In genomic region chr2:101205521-101205998, GRCh38 we compare ENCODE assay signal across 1 cellular context.
TF ChIP-seq lines count a peak whose summit lies in the region.

No MANE protein-coding gene starts in this region.

TF ChIP-seq in HepG2, 621 proteins besides CTCF, POLR2A, EP300 and RAD21 (continued from another document and continues in another):
- TF ChIP-seq AFF4 (CRISPR knock-in tag; IDR thresholded peaks at IDR 0.05) (no peak), RARG (CRISPR knock-in tag; IDR thresholded peaks at IDR 0.05; ENCODE audit: low read depth) (no peak), ZNF263 (CRISPR knock-in tag; IDR thresholded peaks at IDR 0.05) (no peak), ZNF607 (CRISPR knock-in tag; IDR thresholded peaks at IDR 0.05; ENCODE audit: borderline replicate concordance) (no peak), PATZ1 (CRISPR knock-in tag; IDR thresholded peaks at IDR 0.05) (no peak), E2F5 (CRISPR knock-in tag; conservative IDR thresholded peaks at IDR 0.05) (no peak), ZNF687 (CRISPR knock-in tag; IDR thresholded peaks at IDR 0.05) (peak; percentile 65), CENPX (CRISPR knock-in tag; IDR thresholded peaks at IDR 0.05) (no peak), ZNF678 (CRISPR knock-in tag; IDR thresholded peaks at IDR 0.05) (no peak), ZNF883 (CRISPR knock-in tag; IDR thresholded peaks at IDR 0.05; ENCODE audit: not compliant biosample characterization) (no peak), GLMP (CRISPR knock-in tag; IDR thresholded peaks at IDR 0.05; ENCODE audit: borderline replicate concordance) (no peak), ZNF790 (CRISPR knock-in tag; IDR thresholded peaks at IDR 0.05; ENCODE audit: borderline replicate concordance) (no peak), ATAD3A (CRISPR knock-in tag; IDR thresholded peaks at IDR 0.05) (no peak), SRF (IDR thresholded peaks at IDR 0.05; ENCODE audit: low read depth, low read length) (no peak), ZNF12 (CRISPR knock-in tag; IDR thresholded peaks at IDR 0.05) (no peak), MAFK (conservative IDR thresholded peaks at IDR 0.05 in 1 of 2, IDR thresholded peaks at IDR 0.05 in 1 of 2; ENCODE audit: low read length in 2 of 2) (no peak), PHF8 (CRISPR knock-in tag; IDR thresholded peaks at IDR 0.05) (peak; percentile 54; the same call in 1 of the 2 replicates), ZIK1 (CRISPR knock-in tag; IDR thresholded peaks at IDR 0.05; ENCODE audit: borderline replicate concordance, low read depth) (no peak), ZNF224 (CRISPR knock-in tag; IDR thresholded peaks at IDR 0.05) (no peak), ZNF292 (CRISPR knock-in tag; IDR thresholded peaks at IDR 0.05; ENCODE audit: borderline replicate concordance, low read depth) (peak; percentile 44; the same call in 1 of the 2 replicates), MED8 (CRISPR knock-in tag; IDR thresholded peaks at IDR 0.05; ENCODE audit: insufficient replicate concordance) (no peak), ZC3H4 (CRISPR knock-in tag; IDR thresholded peaks at IDR 0.05; ENCODE audit: borderline replicate concordance) (no peak)
- TF ChIP-seq, protein P1, sequence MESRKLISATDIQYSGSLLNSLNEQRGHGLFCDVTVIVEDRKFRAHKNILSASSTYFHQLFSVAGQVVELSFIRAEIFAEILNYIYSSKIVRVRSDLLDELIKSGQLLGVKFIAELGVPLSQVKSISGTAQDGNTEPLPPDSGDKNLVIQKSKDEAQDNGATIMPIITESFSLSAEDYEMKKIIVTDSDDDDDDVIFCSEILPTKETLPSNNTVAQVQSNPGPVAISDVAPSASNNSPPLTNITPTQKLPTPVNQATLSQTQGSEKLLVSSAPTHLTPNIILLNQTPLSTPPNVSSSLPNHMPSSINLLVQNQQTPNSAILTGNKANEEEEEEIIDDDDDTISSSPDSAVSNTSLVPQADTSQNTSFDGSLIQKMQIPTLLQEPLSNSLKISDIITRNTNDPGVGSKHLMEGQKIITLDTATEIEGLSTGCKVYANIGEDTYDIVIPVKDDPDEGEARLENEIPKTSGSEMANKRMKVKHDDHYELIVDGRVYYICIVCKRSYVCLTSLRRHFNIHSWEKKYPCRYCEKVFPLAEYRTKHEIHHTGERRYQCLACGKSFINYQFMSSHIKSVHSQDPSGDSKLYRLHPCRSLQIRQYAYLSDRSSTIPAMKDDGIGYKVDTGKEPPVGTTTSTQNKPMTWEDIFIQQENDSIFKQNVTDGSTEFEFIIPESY (CRISPR knock-in tag; IDR thresholded peaks at IDR 0.05): no peak
- TF ChIP-seq, protein P2, sequence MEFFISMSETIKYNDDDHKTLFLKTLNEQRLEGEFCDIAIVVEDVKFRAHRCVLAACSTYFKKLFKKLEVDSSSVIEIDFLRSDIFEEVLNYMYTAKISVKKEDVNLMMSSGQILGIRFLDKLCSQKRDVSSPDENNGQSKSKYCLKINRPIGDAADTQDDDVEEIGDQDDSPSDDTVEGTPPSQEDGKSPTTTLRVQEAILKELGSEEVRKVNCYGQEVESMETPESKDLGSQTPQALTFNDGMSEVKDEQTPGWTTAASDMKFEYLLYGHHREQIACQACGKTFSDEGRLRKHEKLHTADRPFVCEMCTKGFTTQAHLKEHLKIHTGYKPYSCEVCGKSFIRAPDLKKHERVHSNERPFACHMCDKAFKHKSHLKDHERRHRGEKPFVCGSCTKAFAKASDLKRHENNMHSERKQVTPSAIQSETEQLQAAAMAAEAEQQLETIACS (CRISPR knock-in tag; IDR thresholded peaks at IDR 0.05): no peak
- TF ChIP-seq, protein P3, sequence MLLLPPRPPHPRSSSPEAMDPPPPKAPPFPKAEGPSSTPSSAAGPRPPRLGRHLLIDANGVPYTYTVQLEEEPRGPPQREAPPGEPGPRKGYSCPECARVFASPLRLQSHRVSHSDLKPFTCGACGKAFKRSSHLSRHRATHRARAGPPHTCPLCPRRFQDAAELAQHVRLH (CRISPR knock-in tag; IDR thresholded peaks at IDR 0.05; ENCODE audit: borderline replicate concordance, low read depth): no peak
- TF ChIP-seq, protein P4, sequence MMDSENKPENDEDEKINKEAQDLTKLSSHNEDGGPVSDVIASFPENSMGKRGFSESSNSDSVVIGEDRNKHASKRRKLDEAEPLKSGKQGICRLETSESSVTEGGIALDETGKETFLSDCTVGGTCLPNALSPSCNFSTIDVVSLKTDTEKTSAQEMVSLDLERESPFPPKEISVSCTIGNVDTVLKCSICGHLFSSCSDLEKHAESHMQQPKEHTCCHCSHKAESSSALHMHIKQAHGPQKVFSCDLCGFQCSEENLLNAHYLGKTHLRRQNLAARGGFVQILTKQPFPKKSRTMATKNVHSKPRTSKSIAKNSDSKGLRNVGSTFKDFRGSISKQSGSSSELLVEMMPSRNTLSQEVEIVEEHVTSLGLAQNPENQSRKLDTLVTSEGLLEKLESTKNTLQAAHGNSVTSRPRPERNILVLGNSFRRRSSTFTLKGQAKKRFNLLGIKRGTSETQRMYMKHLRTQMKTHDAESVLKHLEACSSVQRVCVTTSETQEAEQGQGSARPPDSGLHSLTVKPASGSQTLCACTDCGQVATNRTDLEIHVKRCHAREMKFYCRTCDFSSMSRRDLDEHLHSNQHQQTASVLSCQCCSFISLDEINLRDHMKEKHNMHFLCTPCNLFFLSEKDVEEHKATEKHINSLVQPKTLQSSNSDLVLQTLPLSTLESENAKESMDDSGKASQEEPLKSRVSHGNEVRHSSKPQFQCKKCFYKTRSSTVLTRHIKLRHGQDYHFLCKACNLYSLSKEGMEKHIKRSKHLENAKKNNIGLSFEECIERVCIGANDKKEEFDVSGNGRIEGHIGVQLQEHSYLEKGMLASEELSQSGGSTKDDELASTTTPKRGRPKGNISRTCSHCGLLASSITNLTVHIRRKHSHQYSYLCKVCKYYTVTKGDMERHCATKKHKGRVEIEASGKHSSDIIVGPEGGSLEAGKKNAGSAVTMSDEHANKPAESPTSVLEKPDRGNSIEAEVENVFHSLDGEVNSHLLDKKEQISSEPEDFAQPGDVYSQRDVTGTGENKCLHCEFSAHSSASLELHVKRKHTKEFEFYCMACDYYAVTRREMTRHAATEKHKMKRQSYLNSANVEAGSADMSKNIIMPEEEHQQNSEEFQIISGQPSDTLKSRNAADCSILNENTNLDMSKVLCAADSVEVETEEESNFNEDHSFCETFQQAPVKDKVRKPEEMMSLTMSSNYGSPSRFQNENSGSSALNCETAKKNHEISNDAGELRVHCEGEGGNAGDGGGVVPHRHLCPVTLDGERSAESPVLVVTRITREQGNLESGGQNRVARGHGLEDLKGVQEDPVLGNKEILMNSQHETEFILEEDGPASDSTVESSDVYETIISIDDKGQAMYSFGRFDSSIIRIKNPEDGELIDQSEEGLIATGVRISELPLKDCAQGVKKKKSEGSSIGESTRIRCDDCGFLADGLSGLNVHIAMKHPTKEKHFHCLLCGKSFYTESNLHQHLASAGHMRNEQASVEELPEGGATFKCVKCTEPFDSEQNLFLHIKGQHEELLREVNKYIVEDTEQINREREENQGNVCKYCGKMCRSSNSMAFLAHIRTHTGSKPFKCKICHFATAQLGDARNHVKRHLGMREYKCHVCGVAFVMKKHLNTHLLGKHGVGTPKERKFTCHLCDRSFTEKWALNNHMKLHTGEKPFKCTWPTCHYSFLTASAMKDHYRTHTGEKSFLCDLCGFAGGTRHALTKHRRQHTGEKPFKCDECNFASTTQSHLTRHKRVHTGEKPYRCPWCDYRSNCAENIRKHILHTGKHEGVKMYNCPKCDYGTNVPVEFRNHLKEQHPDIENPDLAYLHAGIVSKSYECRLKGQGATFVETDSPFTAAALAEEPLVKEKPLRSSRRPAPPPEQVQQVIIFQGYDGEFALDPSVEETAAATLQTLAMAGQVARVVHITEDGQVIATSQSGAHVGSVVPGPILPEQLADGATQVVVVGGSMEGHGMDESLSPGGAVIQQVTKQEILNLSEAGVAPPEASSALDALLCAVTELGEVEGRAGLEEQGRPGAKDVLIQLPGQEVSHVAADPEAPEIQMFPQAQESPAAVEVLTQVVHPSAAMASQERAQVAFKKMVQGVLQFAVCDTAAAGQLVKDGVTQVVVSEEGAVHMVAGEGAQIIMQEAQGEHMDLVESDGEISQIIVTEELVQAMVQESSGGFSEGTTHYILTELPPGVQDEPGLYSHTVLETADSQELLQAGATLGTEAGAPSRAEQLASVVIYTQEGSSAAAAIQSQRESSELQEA (CRISPR knock-in tag; IDR thresholded peaks at IDR 0.05; ENCODE audit: not compliant biosample characterization): no peak
- TF ChIP-seq, protein P5, sequence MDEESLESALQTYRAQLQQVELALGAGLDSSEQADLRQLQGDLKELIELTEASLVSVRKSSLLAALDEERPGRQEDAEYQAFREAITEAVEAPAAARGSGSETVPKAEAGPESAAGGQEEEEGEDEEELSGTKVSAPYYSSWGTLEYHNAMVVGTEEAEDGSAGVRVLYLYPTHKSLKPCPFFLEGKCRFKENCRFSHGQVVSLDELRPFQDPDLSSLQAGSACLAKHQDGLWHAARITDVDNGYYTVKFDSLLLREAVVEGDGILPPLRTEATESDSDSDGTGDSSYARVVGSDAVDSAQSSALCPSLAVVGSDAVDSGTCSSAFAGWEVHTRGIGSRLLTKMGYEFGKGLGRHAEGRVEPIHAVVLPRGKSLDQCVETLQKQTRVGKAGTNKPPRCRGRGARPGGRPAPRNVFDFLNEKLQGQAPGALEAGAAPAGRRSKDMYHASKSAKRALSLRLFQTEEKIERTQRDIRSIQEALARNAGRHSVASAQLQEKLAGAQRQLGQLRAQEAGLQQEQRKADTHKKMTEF (CRISPR knock-in tag; IDR thresholded peaks at IDR 0.05): peak; percentile 52
